ENCODE assay signal across 13 cellular contexts in the genomic region with DNA sequence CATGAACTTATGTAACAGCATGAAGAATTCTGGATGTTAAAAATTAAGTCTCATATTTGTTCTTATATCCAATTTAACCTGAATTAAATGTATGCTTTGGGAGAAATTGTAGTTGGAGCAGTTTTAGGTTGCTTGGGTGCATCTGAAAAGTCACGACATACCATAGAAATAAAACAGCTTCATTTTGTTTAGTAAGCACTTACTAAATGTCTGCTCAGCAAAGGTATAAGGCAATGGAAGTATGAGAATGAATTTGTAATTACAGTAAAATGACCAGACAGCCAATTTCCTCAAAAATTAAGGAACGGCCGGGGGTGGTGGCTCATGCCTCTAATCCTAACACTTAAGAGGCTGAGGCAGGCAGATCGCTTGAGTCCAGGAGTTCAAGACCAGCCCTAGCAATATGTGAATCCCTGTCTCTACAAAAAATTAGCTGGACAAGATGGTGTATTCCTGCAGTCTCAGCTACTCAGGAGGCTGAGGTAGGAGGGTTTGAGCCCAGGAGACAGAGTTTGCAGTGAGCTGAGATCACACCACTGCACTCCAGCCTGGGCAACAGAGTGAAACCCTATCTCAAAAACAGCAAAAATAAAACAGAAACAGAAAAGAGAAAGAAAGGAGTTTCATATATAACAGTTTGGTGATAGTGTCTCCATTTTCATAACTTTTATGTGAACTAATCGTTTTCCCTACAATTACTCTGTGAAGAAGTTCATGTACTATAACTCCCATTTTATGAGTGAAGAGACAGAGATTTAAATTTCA. TPM values are rescaled to one million over a fixed set of nuclear protein-coding genes. Genes with fewer than 3 reads are reported as not detected.
DNase-seq lines count a peak whose midpoint lies in the region; ATAC-seq lines count a peak whose summit lies in the region.
"Had no signal": no experiment of that assay in that cellular context is flagged by ENCODE, and none has a peak within 500 bp of the region (broad histone marks: within the 10 kb centered on the region; RNA-seq: fewer than 3 reads in every experiment).

No MANE protein-coding gene starts in this region.

- no peak overlapping the region for H3K4me3 Mint-ChIP-seq in stimulated activated naive CD8-positive, alpha-beta T cell treated with anti-CD3 and anti-CD28 coated beads, Interleukin-15, amount 100 ng/mL, for 72 hours
- H3K4me3 Mint-ChIP-seq in activated T-helper 1 cell treated with anti-CD3 and anti-CD28 coated beads, Interleukin-12 subunit alpha, Interleukin-12 subunit beta, Interleukin-2, Interleukin-4 antibody, amounts not matched to agents 30 ng/mL and 10 ng/mL and 1 ng/mL, durations not matched to agents 14 hours and 24 hours and 36 hours = no peak overlapping the region
- H3K4me3 Mint-ChIP-seq: naive thymus-derived CD4-positive, alpha-beta T cell had no signal

- no peak for DNase-seq in stimulated activated naive CD8-positive, alpha-beta T cell treated with anti-CD3 and anti-CD28 coated beads, Interleukin-15, amount 100 ng/mL, for 72 hours
- DNase-seq in stimulated activated naive CD8-positive, alpha-beta T cell treated with anti-CD3 and anti-CD28 coated beads, Interleukin-15, Interleukin-2, amounts not matched to agents 100 U/mL and 50 U/mL, for 24 hours = no peak
- DNase-seq in activated T-helper 1 cell treated with anti-CD3 and anti-CD28 coated beads, Interleukin-12 subunit alpha, Interleukin-12 subunit beta, Interleukin-2, Interleukin-4 antibody, amounts not matched to agents 30 ng/mL and 10 ng/mL and 1 ng/mL, durations not matched to agents 14 hours and 24 hours and 36 hours (ENCODE audit: low spot score) = no peak
- DNase-seq in DMS153 treated with DMSO at 0.1 percent for 48 hours (lab: John Stamatoyannopoulos, UW; ENCODE audit: unreplicated experiment) = no peak
- DNase-seq in amygdala (lab: John Stamatoyannopoulos, UW) = no peak
- no peak for DNase-seq in inferior parietal cortex (ENCODE audit: extremely low spot score)
- DNase-seq: activated CD4-positive, CD25-positive, alpha-beta regulatory T cell treated with anti-CD3 and anti-CD28 coated beads, Interleukin-2, amount 50 U/mL, for 72 hours; naive thymus-derived CD4-positive, alpha-beta T cell; NCI-H1436; NCI-H2227 treated with DMSO at 0.1 percent for 48 hours; SHP77 had no signal

- peak overlapping the region; percentile 60 to 67 for H3K27ac Mint-ChIP-seq in stimulated activated naive CD8-positive, alpha-beta T cell treated with anti-CD3 and anti-CD28 coated beads, Interleukin-15, amount 100 ng/mL, for 72 hours
- peak overlapping the region; percentile 66 for H3K27ac Mint-ChIP-seq in activated T-helper 1 cell treated with anti-CD3 and anti-CD28 coated beads, Interleukin-12 subunit alpha, Interleukin-12 subunit beta, Interleukin-2, Interleukin-4 antibody, amounts not matched to agents 30 ng/mL and 10 ng/mL and 1 ng/mL, durations not matched to agents 14 hours and 24 hours and 36 hours

- intact Hi-C loops in activated T-helper 1 cell treated with anti-CD3 and anti-CD28 coated beads, Interleukin-12 subunit alpha, Interleukin-12 subunit beta, Interleukin-2, Interleukin-4 antibody, amounts not matched to agents 30 ng/mL and 10 ng/mL and 1 ng/mL, durations not matched to agents 14 hours and 24 hours and 36 hours (cut with micrococcal nuclease) = no loop called here

- H3K9me3 Mint-ChIP-seq in stimulated activated naive CD8-positive, alpha-beta T cell treated with anti-CD3 and anti-CD28 coated beads, Interleukin-15, amount 100 ng/mL, for 72 hours = peaks cover 0 to 5% of the 10 kb centered on the region in 2 donors
- no peaks in the 10 kb centered on the region for H3K9me3 Mint-ChIP-seq in activated T-helper 1 cell treated with anti-CD3 and anti-CD28 coated beads, Interleukin-12 subunit alpha, Interleukin-12 subunit beta, Interleukin-2, Interleukin-4 antibody, amounts not matched to agents 30 ng/mL and 10 ng/mL and 1 ng/mL, durations not matched to agents 14 hours and 24 hours and 36 hours

- no peak for ATAC-seq in stimulated activated naive CD8-positive, alpha-beta T cell treated with anti-CD3 and anti-CD28 coated beads, Interleukin-15, amount 100 ng/mL, for 72 hours
- no peak for ATAC-seq in stimulated activated naive CD8-positive, alpha-beta T cell treated with anti-CD3 and anti-CD28 coated beads, Interleukin-15, Interleukin-2, amounts not matched to agents 100 U/mL and 50 U/mL, for 24 hours
- ATAC-seq in GM21529 (IDR thresholded peaks at IDR 0.05; ENCODE audit: unreplicated experiment) (peak; percentile 41), GM18520 (IDR thresholded peaks at IDR 0.05; ENCODE audit: unreplicated experiment) (no peak)
- ATAC-seq: naive thymus-derived CD4-positive, alpha-beta T cell had no signal

- peaks cover 82% of the 10 kb centered on the region for H3K4me1 Mint-ChIP-seq in stimulated activated naive CD8-positive, alpha-beta T cell treated with anti-CD3 and anti-CD28 coated beads, Interleukin-15, amount 100 ng/mL, for 72 hours
- peaks cover 68% of the 10 kb centered on the region for H3K4me1 Mint-ChIP-seq in activated T-helper 1 cell treated with anti-CD3 and anti-CD28 coated beads, Interleukin-12 subunit alpha, Interleukin-12 subunit beta, Interleukin-2, Interleukin-4 antibody, amounts not matched to agents 30 ng/mL and 10 ng/mL and 1 ng/mL, durations not matched to agents 14 hours and 24 hours and 36 hours (ENCODE audit: low read depth)

- no peaks in the 10 kb centered on the region for H3K36me3 Mint-ChIP-seq in activated T-helper 1 cell treated with anti-CD3 and anti-CD28 coated beads, Interleukin-12 subunit alpha, Interleukin-12 subunit beta, Interleukin-2, Interleukin-4 antibody, amounts not matched to agents 30 ng/mL and 10 ng/mL and 1 ng/mL, durations not matched to agents 14 hours and 24 hours and 36 hours (ENCODE audit: low read depth)

- H3K27me3 Mint-ChIP-seq in stimulated activated naive CD8-positive, alpha-beta T cell treated with anti-CD3 and anti-CD28 coated beads, Interleukin-15, amount 100 ng/mL, for 72 hours = peaks cover 6% of the 10 kb centered on the region
- no peaks in the 10 kb centered on the region for H3K27me3 Mint-ChIP-seq in activated T-helper 1 cell treated with anti-CD3 and anti-CD28 coated beads, Interleukin-12 subunit alpha, Interleukin-12 subunit beta, Interleukin-2, Interleukin-4 antibody, amounts not matched to agents 30 ng/mL and 10 ng/mL and 1 ng/mL, durations not matched to agents 14 hours and 24 hours and 36 hours (ENCODE audit: insufficient read depth)
- H3K27me3 Mint-ChIP-seq: naive thymus-derived CD4-positive, alpha-beta T cell had no signal

RNA-seq across cellular contexts. Expression of gene KLF6, which starts 47.2 kb away (rescaled TPM):
- total RNA-seq in activated T-helper 1 cell treated with anti-CD3 and anti-CD28 coated beads, Interleukin-12 subunit alpha, Interleukin-12 subunit beta, Interleukin-2, Interleukin-4 antibody, amounts not matched to agents 30 ng/mL and 10 ng/mL and 1 ng/mL, durations not matched to agents 14 hours and 24 hours and 36 hours = 110 and 113 TPM in 2 replicates
